ENCODE assay signal across 25 cellular contexts in genomic region chr13:79621902-79622301, GRCh38.
"Had no signal": no experiment of that assay in that cellular context is flagged by ENCODE, and none has a peak within 500 bp of the region (broad histone marks: within the 10 kb centered on the region; RNA-seq: fewer than 3 reads in every experiment).

No MANE protein-coding gene starts in this region.

- H3K4me1 ChIP-seq: ascending aorta, prostate gland, right atrium auricular region, suprapubic skin, tibial artery had no signal

- H3K36me3 ChIP-seq: ascending aorta, esophagus squamous epithelium, ovary, prostate gland, right atrium auricular region, suprapubic skin, tibial artery had no signal

- H3K4me3 Mint-ChIP-seq: activated naive CD4-positive, alpha-beta T cell treated with anti-CD3 and anti-CD28 coated beads, Interleukin-2, amount 10 ng/mL, durations not matched to agents 7 days and 5 days; activated naive CD8-positive, alpha-beta T cell treated with anti-CD3 and anti-CD28 coated beads, Interleukin-2, amount 10 ng/mL, durations not matched to agents 7 days and 5 days; brain; naive thymus-derived CD4-positive, alpha-beta T cell had no signal

- H3K27ac ChIP-seq: ascending aorta, ovary, prostate gland, right atrium auricular region, suprapubic skin, tibial artery had no signal

- H3K27ac Mint-ChIP-seq: activated naive CD4-positive, alpha-beta T cell treated with anti-CD3 and anti-CD28 coated beads, Interleukin-2, amount 10 ng/mL, durations not matched to agents 7 days and 5 days; activated naive CD8-positive, alpha-beta T cell treated with anti-CD3 and anti-CD28 coated beads, Interleukin-2, amount 10 ng/mL, durations not matched to agents 7 days and 5 days; brain; naive thymus-derived CD4-positive, alpha-beta T cell had no signal

- H3K9me3 Mint-ChIP-seq: activated naive CD4-positive, alpha-beta T cell treated with anti-CD3 and anti-CD28 coated beads, Interleukin-2, amount 10 ng/mL, durations not matched to agents 7 days and 5 days; activated naive CD8-positive, alpha-beta T cell treated with anti-CD3 and anti-CD28 coated beads, Interleukin-2, amount 10 ng/mL, durations not matched to agents 7 days and 5 days had no signal

- H3K4me3 ChIP-seq: ascending aorta, esophagus squamous epithelium, ovary, prostate gland, right atrium auricular region, suprapubic skin, tibial artery had no signal

- H3K4me1 Mint-ChIP-seq: activated naive CD4-positive, alpha-beta T cell treated with anti-CD3 and anti-CD28 coated beads, Interleukin-2, amount 10 ng/mL, durations not matched to agents 7 days and 5 days; activated naive CD8-positive, alpha-beta T cell treated with anti-CD3 and anti-CD28 coated beads, Interleukin-2, amount 10 ng/mL, durations not matched to agents 7 days and 5 days; brain; naive thymus-derived CD4-positive, alpha-beta T cell had no signal

- H3K27me3 ChIP-seq: ascending aorta, esophagus squamous epithelium, ovary, right atrium auricular region, suprapubic skin, tibial artery had no signal

- DNase-seq: activated CD4-positive, alpha-beta T cell treated with anti-CD3 and anti-CD28 coated beads for 4 hours; activated CD4-positive, alpha-beta T cell treated with anti-CD3 and anti-CD28 coated beads, Interleukin-2, amount 50 U/mL, for 4 hours; activated CD4-positive, CD25-positive, alpha-beta regulatory T cell; activated gamma-delta T cell; activated naive CD4-positive, alpha-beta T cell treated with anti-CD3 and anti-CD28 coated beads, Interleukin-2, amount 10 ng/mL, durations not matched to agents 7 days and 5 days; activated naive CD8-positive, alpha-beta T cell treated with anti-CD3 and anti-CD28 coated beads, Interleukin-2, amount 10 ng/mL, durations not matched to agents 7 days and 5 days; caudate nucleus; esophagus squamous epithelium; left cardiac atrium; left ventricle myocardium superior; midbrain; naive thymus-derived CD4-positive, alpha-beta T cell; ovary; stimulated activated CD4-positive, alpha-beta T cell treated with anti-CD3 and anti-CD28 coated beads, Interleukin-15, amount 100 ng/mL, for 24 hours; stimulated activated CD4-positive, alpha-beta T cell treated with anti-CD3 and anti-CD28 coated beads, Interleukin-2, amount 100 ng/mL, for 24 hours; stimulated activated naive CD4-positive, alpha-beta T cell; T-helper 1 cell; tibial artery had no signal

- ATAC-seq: left cardiac atrium; left ventricle myocardium superior; naive thymus-derived CD4-positive, alpha-beta T cell had no signal

- H3K36me3 Mint-ChIP-seq: activated naive CD4-positive, alpha-beta T cell treated with anti-CD3 and anti-CD28 coated beads, Interleukin-2, amount 10 ng/mL, durations not matched to agents 7 days and 5 days; activated naive CD8-positive, alpha-beta T cell treated with anti-CD3 and anti-CD28 coated beads, Interleukin-2, amount 10 ng/mL, durations not matched to agents 7 days and 5 days; brain; naive thymus-derived CD4-positive, alpha-beta T cell had no signal

- H3K9me3 ChIP-seq: ascending aorta, ovary, prostate gland, right atrium auricular region, suprapubic skin, tibial artery had no signal

- FAIRE-seq: endothelial cell of umbilical vein, frontal cortex had no signal
